ENCODE assay signal across 8 cellular contexts in the genomic region with DNA sequence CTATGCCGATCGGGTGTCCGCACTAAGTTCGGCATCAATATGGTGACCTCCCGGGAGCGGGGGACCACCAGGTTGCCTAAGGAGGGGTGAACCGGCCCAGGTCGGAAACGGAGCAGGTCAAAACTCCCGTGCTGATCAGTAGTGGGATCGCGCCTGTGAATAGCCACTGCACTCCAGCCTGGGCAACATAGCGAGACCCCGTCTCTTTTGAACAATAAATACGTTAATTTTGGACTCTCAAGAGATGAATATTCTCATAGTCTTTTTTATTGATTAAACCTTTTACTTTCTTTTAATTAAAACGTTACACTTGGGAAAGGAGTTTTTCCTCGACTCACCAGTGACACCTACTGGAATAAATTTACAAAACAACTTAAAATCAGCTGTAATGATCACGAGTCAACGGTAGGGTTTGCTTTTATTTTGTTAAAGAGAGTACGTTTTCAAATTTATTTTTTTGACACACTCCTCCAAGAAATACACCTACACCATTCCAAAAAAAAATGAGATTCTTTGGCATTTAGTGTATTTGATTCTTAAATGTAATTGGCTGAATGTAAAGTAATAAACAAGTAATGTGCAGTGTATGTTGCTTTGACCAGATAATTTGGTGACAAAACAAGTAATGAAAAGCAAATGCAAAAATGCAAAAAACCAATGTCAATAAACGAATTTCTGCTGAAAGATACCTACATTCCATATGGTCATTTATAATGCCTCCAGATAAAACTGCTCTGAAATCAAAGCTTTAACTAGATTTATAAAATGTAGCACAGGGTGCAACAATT. TPM values are rescaled to one million over a fixed set of nuclear protein-coding genes. Genes with fewer than 3 reads are reported as not detected.
DNase-seq lines count a peak whose midpoint lies in the region; ATAC-seq and TF ChIP-seq lines count a peak whose summit lies in the region.

No MANE protein-coding gene starts in this region.

- H3K27me3 ChIP-seq in SU-DHL-6 (ENCODE audit: low read length) (no peaks in the 10 kb centered on the region), skeletal muscle satellite cell (ENCODE audit: control insufficient read depth, insufficient read depth, low read length) (no peaks in the 10 kb centered on the region)

- peaks cover 44% of the 10 kb centered on the region for H3K36me3 Mint-ChIP-seq in brain

- H3K27ac ChIP-seq in SU-DHL-6 (ENCODE audit: low read depth, low read length), result peak overlapping the region; percentile 83

- peak overlapping the region; percentile 91 to 98 (median 96) for H3K4me3 Mint-ChIP-seq in brain

- peaks cover 44% of the 10 kb centered on the region for H3K79me2 ChIP-seq in SU-DHL-6 (ENCODE audit: insufficient read depth, low read length)

- H3K9ac ChIP-seq in SU-DHL-6 (ENCODE audit: low read length) (peak overlapping the region; percentile 94; the same call in 1 of the 2 replicates), skeletal muscle satellite cell (ENCODE audit: low read depth, low read length) (peak overlapping the region; percentile 9)

- TF ChIP-seq CTCF in SU-DHL-6 (IDR thresholded peaks at IDR 0.05; ENCODE audit: insufficient read depth, low read length, poor library complexity, severe bottlenecking) (peak; percentile 93), brain (conservative IDR thresholded peaks at IDR 0.05) (peak; percentile 96 to 98)

- H3K27ac Mint-ChIP-seq in brain, result peak overlapping the region; percentile 98 to 99 (median 98)

- H3K4me2 ChIP-seq in SU-DHL-6 (ENCODE audit: low read depth, low read length, poor library complexity, severe bottlenecking) (peak overlapping the region; percentile 60), skeletal muscle satellite cell (ENCODE audit: low read length) (peak overlapping the region; percentile 49)

- H3K4me1 Mint-ChIP-seq in brain, result peaks cover 40% of the 10 kb centered on the region

- peak; percentile 29 for ATAC-seq in HG02759 (IDR thresholded peaks at IDR 0.05; ENCODE audit: unreplicated experiment)

- peaks cover 55% of the 10 kb centered on the region for H3F3A ChIP-seq in SU-DHL-6 (ENCODE audit: insufficient read depth)

- H3K9me3 ChIP-seq in SU-DHL-6 (ENCODE audit: insufficient read depth, low read length) (no peaks in the 10 kb centered on the region), skeletal muscle satellite cell (replicated peaks; ENCODE audit: low read length) (no peaks in the 10 kb centered on the region)

- no peaks in the 10 kb centered on the region for H3K9me2 ChIP-seq in SU-DHL-6 (replicated peaks; ENCODE audit: insufficient read depth, low read length)

- H4K20me1 ChIP-seq in SU-DHL-6 (ENCODE audit: low read depth, low read length), result peaks cover 26% of the 10 kb centered on the region

- DNase-seq in NCI-H510A treated with DMSO at 0.1 percent for 48 hours (lab: John Stamatoyannopoulos, UW), result peak; percentile 76
- DNase-seq in NCI-H510A (lab: John Stamatoyannopoulos, UW), result no peak
- DNase-seq in NCI-H1092 (lab: John Stamatoyannopoulos, UW), result peak; percentile 48

- peaks cover 15% of the 10 kb centered on the region for H3K27me3 Mint-ChIP-seq in brain

- H3K4me1 ChIP-seq in skeletal muscle satellite cell (ENCODE audit: control insufficient read depth, insufficient read depth, low read length), result peaks cover 10% of the 10 kb centered on the region

- no peak overlapping the region for H2AFZ ChIP-seq in SU-DHL-6 (ENCODE audit: low read depth, low read length, severe bottlenecking)

- peaks cover 32% of the 10 kb centered on the region for H3K36me3 ChIP-seq in SU-DHL-6 (ENCODE audit: low read length)
- H3K36me3 ChIP-seq in skeletal muscle satellite cell (ENCODE audit: insufficient read depth, low read length), result peaks cover 26% of the 10 kb centered on the region

- peaks cover 0 to 8% (median 0%) of the 10 kb centered on the region in 5 experiments for H3K9me3 Mint-ChIP-seq in brain

- H3K4me3 ChIP-seq in SU-DHL-6 (ENCODE audit: insufficient read depth, low read length, poor library complexity, severe bottlenecking) (peak overlapping the region; percentile 47), iPS-11a (ENCODE audit: low read depth, low read length) (peak overlapping the region; percentile 25), skeletal muscle satellite cell (ENCODE audit: low read length) (peak overlapping the region; percentile 32)

RNA-seq across cellular contexts. Expression of a gene that starts 0.7 kb away (rescaled TPM):
- 4,447 TPM for polyA plus RNA-seq in brain (ENCODE audit: insufficient read depth, low read depth, low replicate concordance)
- total RNA-seq in skeletal muscle satellite cell (2012; rRNA removed), result 3,192 and 4,996 TPM in 2 replicates

RNA-seq across cellular contexts. Expression of a gene that starts 11.9 kb away (rescaled TPM):
- 10.6 TPM for polyA plus RNA-seq in brain (ENCODE audit: insufficient read depth, low read depth, low replicate concordance)
- total RNA-seq in skeletal muscle satellite cell (2012; rRNA removed), result 23.3 and 28.2 TPM in 2 replicates

RNA-seq across cellular contexts. Expression of a gene that starts 33.6 kb away (rescaled TPM):
- polyA plus RNA-seq in brain (ENCODE audit: insufficient read depth, low read depth, low replicate concordance), result 316 TPM
- 169 and 188 TPM in 2 replicates for total RNA-seq in skeletal muscle satellite cell (2012; rRNA removed)

RNA-seq across cellular contexts. Expression of a gene that starts 33.7 kb away (rescaled TPM):
- polyA plus RNA-seq in brain (ENCODE audit: insufficient read depth, low read depth, low replicate concordance), result 10.1 TPM
- 76.9 and 77.3 TPM in 2 replicates for total RNA-seq in skeletal muscle satellite cell (2012; rRNA removed)

RNA-seq across cellular contexts. Expression of a gene that starts 48.2 kb away (rescaled TPM):
- 7.8 TPM for polyA plus RNA-seq in brain (ENCODE audit: insufficient read depth, low read depth, low replicate concordance)
- 12.7 and 13.2 TPM in 2 replicates for total RNA-seq in skeletal muscle satellite cell (2012; rRNA removed)
